20 cellular contexts compared by ENCODE assay signal in the genomic region with DNA sequence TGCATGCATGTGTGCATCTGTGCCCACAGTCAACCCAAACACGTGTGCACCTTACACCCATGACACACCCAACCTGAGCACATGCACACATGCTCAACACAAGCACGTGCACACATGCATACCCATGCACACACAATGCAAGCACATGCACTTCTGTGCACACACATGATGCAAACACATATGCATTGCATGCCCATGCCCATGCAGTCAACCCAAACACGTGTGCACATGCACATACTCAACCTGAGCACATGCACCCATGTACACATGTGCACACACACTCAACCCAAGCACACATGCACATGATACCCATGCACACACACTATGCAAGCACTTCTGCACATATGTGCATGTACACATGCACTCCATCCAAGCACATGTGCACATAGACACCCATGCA.
A peak's percentile ranks its signal among the peaks of the same experiment; 100 is the strongest.
DNase-seq lines count a peak whose midpoint lies in the region; FAIRE-seq and TF ChIP-seq lines count a peak whose summit lies in the region.
"Had no signal": no experiment of that assay in that cellular context is flagged by ENCODE, and none has a peak within 500 bp of the region (broad histone marks: within the 10 kb centered on the region; RNA-seq: fewer than 3 reads in every experiment).

No MANE protein-coding gene starts in this region.

- POLR2A ChIA-PET in activated CD4-positive, alpha-beta memory T cell treated with anti-CD3 and anti-CD28 coated beads, Interleukin-2, amount 10 ng/mL, durations not matched to agents 7 days and 5 days (lab: Charles Lee): no interaction called here
- POLR2A ChIA-PET in activated CD4-positive, alpha-beta memory T cell treated with anti-CD3 and anti-CD28 coated beads for 36 hours (lab: Charles Lee): no interaction called here

- H3K27me3 Mint-ChIP-seq in activated CD4-positive, alpha-beta memory T cell treated with anti-CD3 and anti-CD28 coated beads, Interleukin-2, amount 10 ng/mL, durations not matched to agents 7 days and 5 days: peaks cover 14% of the 10 kb centered on the region
- peaks cover 23% of the 10 kb centered on the region for H3K27me3 Mint-ChIP-seq in activated CD4-positive, alpha-beta memory T cell treated with anti-CD3 and anti-CD28 coated beads for 36 hours

- DNase-seq in activated CD4-positive, alpha-beta memory T cell treated with anti-CD3 and anti-CD28 coated beads, Interleukin-2, amount 10 ng/mL, durations not matched to agents 7 days and 5 days: peak; percentile 14
- DNase-seq in activated CD4-positive, alpha-beta memory T cell treated with anti-CD3 and anti-CD28 coated beads for 36 hours: no peak
- DNase-seq in coronary artery (ENCODE audit: low spot score) (peak; percentile 50), neuronal stem cell (ENCODE audit: low spot score) (no peak), urothelium cell line (ENCODE audit: low spot score) (no peak), kidney (no peak), foreskin fibroblast (no peak)
- no peak for DNase-seq in stimulated activated CD4-positive, alpha-beta T cell treated with anti-CD3 and anti-CD28 coated beads, Interleukin-4, amount 100 ng/mL, for 4 hours
- DNase-seq: AML-193; Caco-2; CD8-positive, alpha-beta memory T cell; DND-41; GDM1; HCEC 1CT; HFFc6 had no signal

- H2AFZ ChIP-seq in neuronal stem cell (ENCODE audit: low read length): no peak overlapping the region

- intact Hi-C loops in activated CD4-positive, alpha-beta memory T cell treated with anti-CD3 and anti-CD28 coated beads for 36 hours (cut with micrococcal nuclease): no loop called here
- intact Hi-C loops in kidney (cut with DNase I): no loop called here

- WGBS in neuronal stem cell (ENCODE audit: extremely low coverage in 2 of 2, insufficient read length in 2 of 2, insufficient replicate concordance in 1 of 2), 2 donors: no CpG with 5 or more reads among the region's 3 CpGs

- H3K4me2 ChIP-seq in neuronal stem cell (ENCODE audit: insufficient read depth, low read length, poor library complexity, severe bottlenecking): no peak overlapping the region
- H3K4me2 ChIP-seq: BLaER1 had no signal

- H3K27ac Mint-ChIP-seq in activated CD4-positive, alpha-beta memory T cell treated with anti-CD3 and anti-CD28 coated beads, Interleukin-2, amount 10 ng/mL, durations not matched to agents 7 days and 5 days: no peak overlapping the region
- no peak overlapping the region for H3K27ac Mint-ChIP-seq in activated CD4-positive, alpha-beta memory T cell treated with anti-CD3 and anti-CD28 coated beads for 36 hours
- H3K27ac Mint-ChIP-seq: CD8-positive, alpha-beta memory T cell; HFFc6; IgD-negative memory B cell had no signal

- no peak overlapping the region for H4K91ac ChIP-seq in neuronal stem cell (ENCODE audit: low read depth, low read length, poor library complexity)

- H2BK12ac ChIP-seq in neuronal stem cell (ENCODE audit: low read length): no peak overlapping the region

- H3K9ac ChIP-seq in neuronal stem cell (ENCODE audit: low read depth, low read length, poor library complexity) (peak overlapping the region; percentile 37), kidney (ENCODE audit: low read length in 2 of 2) (no peak overlapping the region)
- H3K9ac ChIP-seq: BLaER1 had no signal

- peaks cover 17% of the 10 kb centered on the region for H3K4me1 Mint-ChIP-seq in activated CD4-positive, alpha-beta memory T cell treated with anti-CD3 and anti-CD28 coated beads, Interleukin-2, amount 10 ng/mL, durations not matched to agents 7 days and 5 days
- H3K4me1 Mint-ChIP-seq in activated CD4-positive, alpha-beta memory T cell treated with anti-CD3 and anti-CD28 coated beads for 36 hours (ENCODE audit: low read depth): peaks cover 4% of the 10 kb centered on the region
- H3K4me1 Mint-ChIP-seq: IgD-negative memory B cell had no signal

- H3K4me1 ChIP-seq in neuronal stem cell (ENCODE audit: control insufficient read depth in 2 of 2, insufficient read depth in 1 of 2, low read depth in 1 of 2, low read length in 2 of 2): peaks cover 0 to 11% of the 10 kb centered on the region in 2 donors
- no peaks in the 10 kb centered on the region for H3K4me1 ChIP-seq in kidney (ENCODE audit: control insufficient read depth in 1 of 2, insufficient read depth in 1 of 2, low read depth in 1 of 2, low read length in 2 of 2)
- H3K4me1 ChIP-seq: BLaER1, Caco-2 had no signal

- peak overlapping the region; percentile 67 for H4K8ac ChIP-seq in neuronal stem cell (ENCODE audit: low read depth, low read length)

- no peak overlapping the region for H3K4ac ChIP-seq in neuronal stem cell (ENCODE audit: low read length)

- H3K27ac ChIP-seq in coronary artery (no peak overlapping the region), neuronal stem cell (replicated peaks; ENCODE audit: low read length) (no peak overlapping the region), kidney (ENCODE audit: low read depth in 2 of 2, low read length in 2 of 2) (no peak overlapping the region)
- H3K27ac ChIP-seq: 22Rv1, BLaER1, HL-60 had no signal

- H3K27me3 ChIP-seq in neuronal stem cell (ENCODE audit: control insufficient read depth in 3 of 3, insufficient read depth in 3 of 3, low read depth in 1 of 3, low read length in 3 of 3): no peaks in the 10 kb centered on the region
- H3K27me3 ChIP-seq: BLaER1 had no signal

- no peaks in the 10 kb centered on the region for H3K36me3 ChIP-seq in neuronal stem cell (replicated peaks in 1 of 2; ENCODE audit: control insufficient read depth in 2 of 2, insufficient read depth in 2 of 2, low read length in 2 of 2)
- no peaks in the 10 kb centered on the region for H3K36me3 ChIP-seq in kidney (ENCODE audit: control insufficient read depth in 1 of 2, insufficient read depth in 2 of 2, low read length in 2 of 2)
- H3K36me3 ChIP-seq: BLaER1 had no signal

- H3K18ac ChIP-seq in neuronal stem cell (ENCODE audit: low read length): peak overlapping the region; percentile 38

- H2BK120ac ChIP-seq in neuronal stem cell (ENCODE audit: low read depth, low read length): no peak overlapping the region

- FAIRE-seq in urothelium cell line (lab: Jason Lieb, UNC) (peak; percentile 99), kidney (lab: Jason Lieb, UNC) (no peak)
- FAIRE-seq: GM12892 had no signal

- H3K23ac ChIP-seq in neuronal stem cell (ENCODE audit: low read depth, low read length, poor library complexity): peak overlapping the region; percentile 71

- peak overlapping the region; percentile 49 for H3K14ac ChIP-seq in neuronal stem cell (ENCODE audit: low read length)

- no peak overlapping the region for H3K4me3 ChIP-seq in coronary artery
- H3K4me3 ChIP-seq in neuronal stem cell (ENCODE audit: low read length in 2 of 2): peak overlapping the region in 1 of 2 donors; percentile 7
- H3K4me3 ChIP-seq in kidney (ENCODE audit: low read length in 2 of 2): no peak overlapping the region
- H3K4me3 ChIP-seq in foreskin fibroblast (ENCODE audit: low read depth in 1 of 2, low read length in 2 of 2): no peak overlapping the region
- H3K4me3 ChIP-seq: BLaER1 had no signal

- peaks cover 0 to 7% of the 10 kb centered on the region in 2 donors for H3K9me3 ChIP-seq in neuronal stem cell (replicated peaks in 1 of 2; ENCODE audit: control insufficient read depth in 2 of 2, insufficient read depth in 1 of 2, low read depth in 1 of 2, low read length in 2 of 2)
- peaks cover 0 to 7% of the 10 kb centered on the region in 2 donors for H3K9me3 ChIP-seq in kidney (ENCODE audit: control insufficient read depth in 1 of 2, low read length in 2 of 2)
- H3K9me3 ChIP-seq: Caco-2 had no signal

- no peak overlapping the region for H2BK15ac ChIP-seq in neuronal stem cell (ENCODE audit: low read length)

- H2BK5ac ChIP-seq in neuronal stem cell (ENCODE audit: low read length): no peak overlapping the region

- no peak overlapping the region for H3K4me3 Mint-ChIP-seq in activated CD4-positive, alpha-beta memory T cell treated with anti-CD3 and anti-CD28 coated beads, Interleukin-2, amount 10 ng/mL, durations not matched to agents 7 days and 5 days
- no peak overlapping the region for H3K4me3 Mint-ChIP-seq in activated CD4-positive, alpha-beta memory T cell treated with anti-CD3 and anti-CD28 coated beads for 36 hours
- H3K4me3 Mint-ChIP-seq: CD8-positive, alpha-beta memory T cell; HFFc6; IgD-negative memory B cell had no signal

- no peak overlapping the region for H2AK5ac ChIP-seq in neuronal stem cell (ENCODE audit: low read depth, low read length)

- H3K79me1 ChIP-seq in neuronal stem cell (ENCODE audit: low read depth, low read length): peaks cover 3% of the 10 kb centered on the region

- TF ChIP-seq CTCF in coronary artery (IDR thresholded peaks at IDR 0.05): no peak
- no peak for TF ChIP-seq CTCF in kidney (IDR thresholded peaks at IDR 0.05; ENCODE audit: borderline replicate concordance, extremely low read depth, insufficient read depth)
- no peak for TF ChIP-seq CTCF in foreskin fibroblast (IDR thresholded peaks at IDR 0.05; ENCODE audit: low read depth, low read length)

- peaks cover 8% of the 10 kb centered on the region for H3K36me3 Mint-ChIP-seq in activated CD4-positive, alpha-beta memory T cell treated with anti-CD3 and anti-CD28 coated beads, Interleukin-2, amount 10 ng/mL, durations not matched to agents 7 days and 5 days (ENCODE audit: low read depth)
- peaks cover 2% of the 10 kb centered on the region for H3K36me3 Mint-ChIP-seq in activated CD4-positive, alpha-beta memory T cell treated with anti-CD3 and anti-CD28 coated beads for 36 hours

- H3K9me3 Mint-ChIP-seq in activated CD4-positive, alpha-beta memory T cell treated with anti-CD3 and anti-CD28 coated beads, Interleukin-2, amount 10 ng/mL, durations not matched to agents 7 days and 5 days: peaks cover 29% of the 10 kb centered on the region
- peaks cover 13% of the 10 kb centered on the region for H3K9me3 Mint-ChIP-seq in activated CD4-positive, alpha-beta memory T cell treated with anti-CD3 and anti-CD28 coated beads for 36 hours

- CTCF ChIA-PET in activated CD4-positive, alpha-beta memory T cell treated with anti-CD3 and anti-CD28 coated beads, Interleukin-2, amount 10 ng/mL, durations not matched to agents 7 days and 5 days (lab: Charles Lee): no interaction called here
- CTCF ChIA-PET in activated CD4-positive, alpha-beta memory T cell treated with anti-CD3 and anti-CD28 coated beads for 36 hours (lab: Charles Lee): no interaction called here

Comparison
In these comparisons a context has a peak if more than half of its experiments do, and no peak if none do; other contexts are left out.
1. DNase-seq: peak in activated CD4-positive, alpha-beta memory T cell treated with anti-CD3 and anti-CD28 coated beads, Interleukin-2, amount 10 ng/mL, durations not matched to agents 7 days and 5 days (single experiment) and coronary artery (single experiment); none in activated CD4-positive, alpha-beta memory T cell treated with anti-CD3 and anti-CD28 coated beads for 36 hours (single experiment), neuronal stem cell (single experiment), urothelium cell line (single experiment), kidney (single experiment), foreskin fibroblast (0 of 2) and stimulated activated CD4-positive, alpha-beta T cell treated with anti-CD3 and anti-CD28 coated beads, Interleukin-4, amount 100 ng/mL, for 4 hours (0 of 2).